1 cellular context compared by ENCODE assay signal in genomic region chr19:17555929-17556813, GRCh38.
TF ChIP-seq lines count a peak whose summit lies in the region.

No MANE protein-coding gene starts in this region.

TF ChIP-seq in HepG2, 621 proteins besides CTCF, POLR2A, EP300 and RAD21 (continued from another document and continues in another):
- TF ChIP-seq SNAPC5 (CRISPR knock-in tag; IDR thresholded peaks at IDR 0.05; ENCODE audit: borderline replicate concordance) (no peak), RORA (CRISPR knock-in tag; IDR thresholded peaks at IDR 0.05) (no peak), ZNF180 (CRISPR knock-in tag; IDR thresholded peaks at IDR 0.05; ENCODE audit: borderline replicate concordance, low read depth) (no peak), ZBTB21 (CRISPR knock-in tag; IDR thresholded peaks at IDR 0.05) (no peak), ATF3 (CRISPR knock-in tag; IDR thresholded peaks at IDR 0.05) (no peak), NR2F1 (CRISPR knock-in tag; IDR thresholded peaks at IDR 0.05) (no peak), NRL (CRISPR knock-in tag; IDR thresholded peaks at IDR 0.05; ENCODE audit: borderline replicate concordance) (no peak; the same call in 1 of the 2 replicates), FLYWCH1 (CRISPR knock-in tag; IDR thresholded peaks at IDR 0.05) (no peak), ZBTB40 (IDR thresholded peaks at IDR 0.05) (no peak), ZBTB40 (CRISPR knock-in tag; IDR thresholded peaks at IDR 0.05) (peak; percentile 15; the same call in 1 of the 2 replicates), ZNF350 (CRISPR knock-in tag; IDR thresholded peaks at IDR 0.05; ENCODE audit: borderline replicate concordance, low read depth) (0 out of 2 replicates have a peak, but pooled peaks have one; percentile 16), MATR3 (CRISPR knock-in tag; IDR thresholded peaks at IDR 0.05) (no peak), ESRRA (CRISPR knock-in tag; IDR thresholded peaks at IDR 0.05; ENCODE audit: low read depth) (no peak), ZMYM3 (CRISPR knock-in tag; IDR thresholded peaks at IDR 0.05) (peak; percentile 74; the same call in 1 of the 2 replicates), ZNF441 (CRISPR knock-in tag; IDR thresholded peaks at IDR 0.05; ENCODE audit: borderline replicate concordance) (peak; percentile 29; the same call in 1 of the 2 replicates), MEIS1 (CRISPR knock-in tag; IDR thresholded peaks at IDR 0.05; ENCODE audit: borderline replicate concordance) (no peak), NCOA1 (CRISPR knock-in tag; IDR thresholded peaks at IDR 0.05) (0 out of 2 replicates have a peak, but pooled peaks have one; percentile 33), NKX3-1 (CRISPR knock-in tag; IDR thresholded peaks at IDR 0.05) (no peak; the same call in 1 of the 2 replicates), CAMTA2 (CRISPR knock-in tag; IDR thresholded peaks at IDR 0.05; ENCODE audit: borderline replicate concordance) (no peak), ZFP82 (CRISPR knock-in tag; IDR thresholded peaks at IDR 0.05; ENCODE audit: borderline replicate concordance) (no peak), MED8 (CRISPR knock-in tag; IDR thresholded peaks at IDR 0.05; ENCODE audit: insufficient replicate concordance) (no peak), HMG20A (CRISPR knock-in tag; IDR thresholded peaks at IDR 0.05; ENCODE audit: borderline replicate concordance) (no peak), ZNF883 (CRISPR knock-in tag; IDR thresholded peaks at IDR 0.05; ENCODE audit: not compliant biosample characterization) (no peak), ZNF709 (CRISPR knock-in tag; IDR thresholded peaks at IDR 0.05) (no peak), GABPB1 (CRISPR knock-in tag; IDR thresholded peaks at IDR 0.05) (peak; percentile 38; the same call in 1 of the 2 replicates), CHD2 (IDR thresholded peaks at IDR 0.05; ENCODE audit: low read depth, low read length) (no peak), ZNF749 (CRISPR knock-in tag; IDR thresholded peaks at IDR 0.05; ENCODE audit: borderline replicate concordance) (no peak), ZNF33B (CRISPR knock-in tag; IDR thresholded peaks at IDR 0.05) (no peak), CBX2 (IDR thresholded peaks at IDR 0.05; ENCODE audit: low read depth, low read length) (no peak), CBX2 (CRISPR knock-in tag; IDR thresholded peaks at IDR 0.05; ENCODE audit: low read depth) (no peak), ATAD3A (CRISPR knock-in tag; IDR thresholded peaks at IDR 0.05) (no peak), ZNF10 (CRISPR knock-in tag; IDR thresholded peaks at IDR 0.05; ENCODE audit: borderline replicate concordance, low read depth) (no peak), DMAP1 (CRISPR knock-in tag; IDR thresholded peaks at IDR 0.05) (peak; percentile 54; the same call in 1 of the 2 replicates), ZNF652 (CRISPR knock-in tag; IDR thresholded peaks at IDR 0.05; ENCODE audit: borderline replicate concordance, low read depth) (no peak), MXD4 (CRISPR knock-in tag; IDR thresholded peaks at IDR 0.05) (no peak)
- TF ChIP-seq, protein P1, sequence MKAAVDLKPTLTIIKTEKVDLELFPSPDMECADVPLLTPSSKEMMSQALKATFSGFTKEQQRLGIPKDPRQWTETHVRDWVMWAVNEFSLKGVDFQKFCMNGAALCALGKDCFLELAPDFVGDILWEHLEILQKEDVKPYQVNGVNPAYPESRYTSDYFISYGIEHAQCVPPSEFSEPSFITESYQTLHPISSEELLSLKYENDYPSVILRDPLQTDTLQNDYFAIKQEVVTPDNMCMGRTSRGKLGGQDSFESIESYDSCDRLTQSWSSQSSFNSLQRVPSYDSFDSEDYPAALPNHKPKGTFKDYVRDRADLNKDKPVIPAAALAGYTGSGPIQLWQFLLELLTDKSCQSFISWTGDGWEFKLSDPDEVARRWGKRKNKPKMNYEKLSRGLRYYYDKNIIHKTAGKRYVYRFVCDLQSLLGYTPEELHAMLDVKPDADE (CRISPR knock-in tag; IDR thresholded peaks at IDR 0.05) = no peak
- TF ChIP-seq, protein P2, sequence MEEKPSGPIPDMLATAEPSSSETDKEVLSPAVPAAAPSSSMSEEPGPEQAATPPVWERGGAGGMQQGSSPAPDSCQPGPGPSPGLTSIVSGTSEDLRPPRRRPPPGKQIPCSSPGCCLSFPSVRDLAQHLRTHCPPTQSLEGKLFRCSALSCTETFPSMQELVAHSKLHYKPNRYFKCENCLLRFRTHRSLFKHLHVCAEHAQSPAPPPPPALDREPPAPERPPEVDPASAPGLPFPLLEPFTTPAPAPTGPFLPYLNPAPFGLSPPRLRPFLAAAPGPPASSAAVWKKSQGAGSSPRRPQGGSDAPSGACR (CRISPR knock-in tag; IDR thresholded peaks at IDR 0.05) = no peak
- TF ChIP-seq, protein P3, sequence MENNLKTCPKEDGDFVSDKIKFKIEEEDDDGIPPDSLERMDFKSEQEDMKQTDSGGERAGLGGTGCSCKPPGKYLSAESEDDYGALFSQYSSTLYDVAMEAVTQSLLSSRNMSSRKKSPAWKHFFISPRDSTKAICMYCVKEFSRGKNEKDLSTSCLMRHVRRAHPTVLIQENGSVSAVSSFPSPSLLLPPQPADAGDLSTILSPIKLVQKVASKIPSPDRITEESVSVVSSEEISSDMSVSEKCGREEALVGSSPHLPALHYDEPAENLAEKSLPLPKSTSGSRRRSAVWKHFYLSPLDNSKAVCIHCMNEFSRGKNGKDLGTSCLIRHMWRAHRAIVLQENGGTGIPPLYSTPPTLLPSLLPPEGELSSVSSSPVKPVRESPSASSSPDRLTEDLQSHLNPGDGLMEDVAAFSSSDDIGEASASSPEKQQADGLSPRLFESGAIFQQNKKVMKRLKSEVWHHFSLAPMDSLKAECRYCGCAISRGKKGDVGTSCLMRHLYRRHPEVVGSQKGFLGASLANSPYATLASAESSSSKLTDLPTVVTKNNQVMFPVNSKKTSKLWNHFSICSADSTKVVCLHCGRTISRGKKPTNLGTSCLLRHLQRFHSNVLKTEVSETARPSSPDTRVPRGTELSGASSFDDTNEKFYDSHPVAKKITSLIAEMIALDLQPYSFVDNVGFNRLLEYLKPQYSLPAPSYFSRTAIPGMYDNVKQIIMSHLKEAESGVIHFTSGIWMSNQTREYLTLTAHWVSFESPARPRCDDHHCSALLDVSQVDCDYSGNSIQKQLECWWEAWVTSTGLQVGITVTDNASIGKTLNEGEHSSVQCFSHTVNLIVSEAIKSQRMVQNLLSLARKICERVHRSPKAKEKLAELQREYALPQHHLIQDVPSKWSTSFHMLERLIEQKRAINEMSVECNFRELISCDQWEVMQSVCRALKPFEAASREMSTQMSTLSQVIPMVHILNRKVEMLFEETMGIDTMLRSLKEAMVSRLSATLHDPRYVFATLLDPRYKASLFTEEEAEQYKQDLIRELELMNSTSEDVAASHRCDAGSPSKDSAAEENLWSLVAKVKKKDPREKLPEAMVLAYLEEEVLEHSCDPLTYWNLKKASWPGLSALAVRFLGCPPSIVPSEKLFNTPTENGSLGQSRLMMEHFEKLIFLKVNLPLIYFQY (CRISPR knock-in tag; IDR thresholded peaks at IDR 0.05; ENCODE audit: borderline replicate concordance) = no peak
- TF ChIP-seq, protein P4, sequence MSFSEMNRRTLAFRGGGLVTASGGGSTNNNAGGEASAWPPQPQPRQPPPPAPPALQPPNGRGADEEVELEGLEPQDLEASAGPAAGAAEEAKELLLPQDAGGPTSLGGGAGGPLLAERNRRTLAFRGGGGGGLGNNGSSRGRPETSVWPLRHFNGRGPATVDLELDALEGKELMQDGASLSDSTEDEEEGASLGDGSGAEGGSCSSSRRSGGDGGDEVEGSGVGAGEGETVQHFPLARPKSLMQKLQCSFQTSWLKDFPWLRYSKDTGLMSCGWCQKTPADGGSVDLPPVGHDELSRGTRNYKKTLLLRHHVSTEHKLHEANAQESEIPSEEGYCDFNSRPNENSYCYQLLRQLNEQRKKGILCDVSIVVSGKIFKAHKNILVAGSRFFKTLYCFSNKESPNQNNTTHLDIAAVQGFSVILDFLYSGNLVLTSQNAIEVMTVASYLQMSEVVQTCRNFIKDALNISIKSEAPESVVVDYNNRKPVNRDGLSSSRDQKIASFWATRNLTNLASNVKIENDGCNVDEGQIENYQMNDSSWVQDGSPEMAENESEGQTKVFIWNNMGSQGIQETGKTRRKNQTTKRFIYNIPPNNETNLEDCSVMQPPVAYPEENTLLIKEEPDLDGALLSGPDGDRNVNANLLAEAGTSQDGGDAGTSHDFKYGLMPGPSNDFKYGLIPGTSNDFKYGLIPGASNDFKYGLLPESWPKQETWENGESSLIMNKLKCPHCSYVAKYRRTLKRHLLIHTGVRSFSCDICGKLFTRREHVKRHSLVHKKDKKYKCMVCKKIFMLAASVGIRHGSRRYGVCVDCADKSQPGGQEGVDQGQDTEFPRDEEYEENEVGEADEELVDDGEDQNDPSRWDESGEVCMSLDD (CRISPR knock-in tag; IDR thresholded peaks at IDR 0.05; ENCODE audit: borderline replicate concordance) = 0 out of 2 replicates have a peak, but pooled peaks have one; percentile 42
- TF ChIP-seq, protein P5, sequence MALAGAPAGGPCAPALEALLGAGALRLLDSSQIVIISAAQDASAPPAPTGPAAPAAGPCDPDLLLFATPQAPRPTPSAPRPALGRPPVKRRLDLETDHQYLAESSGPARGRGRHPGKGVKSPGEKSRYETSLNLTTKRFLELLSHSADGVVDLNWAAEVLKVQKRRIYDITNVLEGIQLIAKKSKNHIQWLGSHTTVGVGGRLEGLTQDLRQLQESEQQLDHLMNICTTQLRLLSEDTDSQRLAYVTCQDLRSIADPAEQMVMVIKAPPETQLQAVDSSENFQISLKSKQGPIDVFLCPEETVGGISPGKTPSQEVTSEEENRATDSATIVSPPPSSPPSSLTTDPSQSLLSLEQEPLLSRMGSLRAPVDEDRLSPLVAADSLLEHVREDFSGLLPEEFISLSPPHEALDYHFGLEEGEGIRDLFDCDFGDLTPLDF (CRISPR knock-in tag; IDR thresholded peaks at IDR 0.05) = no peak
- TF ChIP-seq, protein P6, sequence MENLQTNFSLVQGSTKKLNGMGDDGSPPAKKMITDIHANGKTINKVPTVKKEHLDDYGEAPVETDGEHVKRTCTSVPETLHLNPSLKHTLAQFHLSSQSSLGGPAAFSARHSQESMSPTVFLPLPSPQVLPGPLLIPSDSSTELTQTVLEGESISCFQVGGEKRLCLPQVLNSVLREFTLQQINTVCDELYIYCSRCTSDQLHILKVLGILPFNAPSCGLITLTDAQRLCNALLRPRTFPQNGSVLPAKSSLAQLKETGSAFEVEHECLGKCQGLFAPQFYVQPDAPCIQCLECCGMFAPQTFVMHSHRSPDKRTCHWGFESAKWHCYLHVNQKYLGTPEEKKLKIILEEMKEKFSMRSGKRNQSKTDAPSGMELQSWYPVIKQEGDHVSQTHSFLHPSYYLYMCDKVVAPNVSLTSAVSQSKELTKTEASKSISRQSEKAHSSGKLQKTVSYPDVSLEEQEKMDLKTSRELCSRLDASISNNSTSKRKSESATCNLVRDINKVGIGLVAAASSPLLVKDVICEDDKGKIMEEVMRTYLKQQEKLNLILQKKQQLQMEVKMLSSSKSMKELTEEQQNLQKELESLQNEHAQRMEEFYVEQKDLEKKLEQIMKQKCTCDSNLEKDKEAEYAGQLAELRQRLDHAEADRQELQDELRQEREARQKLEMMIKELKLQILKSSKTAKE (CRISPR knock-in tag; IDR thresholded peaks at IDR 0.05; ENCODE audit: borderline replicate concordance) = no peak
